In the genomic region with DNA sequence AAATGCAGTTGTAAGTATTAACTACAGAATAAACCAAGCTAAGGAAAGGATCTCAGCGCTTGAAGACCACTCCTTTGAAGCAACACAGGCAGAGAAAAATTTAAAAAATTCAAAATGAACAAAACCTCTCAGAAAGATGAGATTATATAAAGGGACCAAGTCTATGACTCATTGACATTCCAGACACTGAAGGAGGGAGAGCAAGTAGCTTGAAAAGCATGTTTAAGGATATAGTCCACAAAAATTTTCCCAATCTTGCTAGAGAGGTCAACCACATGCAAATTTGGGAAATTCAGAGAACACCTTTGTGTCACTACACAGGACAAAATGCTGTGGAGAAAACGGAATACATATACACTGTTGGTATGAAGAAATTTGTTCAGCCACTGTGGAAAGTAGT, we compare ENCODE assay signal across 13 cellular contexts.
"Had no signal": no experiment of that assay in that cellular context is flagged by ENCODE, and none has a peak within 500 bp of the region (broad histone marks: within the 10 kb centered on the region; RNA-seq: fewer than 3 reads in every experiment).

No MANE protein-coding gene starts in this region.

- DNase-seq: activated CD4-positive, alpha-beta T cell treated with anti-CD3 and anti-CD28 coated beads for 4 hours; activated CD8-positive, alpha-beta T cell treated with anti-CD3 and anti-CD28 coated beads, Interleukin-2, amount 10 ng/mL, durations not matched to agents 7 days and 5 days; activated naive CD4-positive, alpha-beta T cell treated with anti-CD3 and anti-CD28 coated beads for 36 hours; effector memory CD8-positive, alpha-beta T cell; nephron progenitor cell; psoas muscle; sigmoid colon; stimulated activated CD4-positive, alpha-beta T cell treated with anti-CD3 and anti-CD28 coated beads, Interleukin-2, amount 100 ng/mL, for 48 hours; stimulated activated CD8-positive, alpha-beta memory T cell treated with anti-CD3 and anti-CD28 coated beads, Interleukin-4, amount 100 ng/mL, for 48 hours; stimulated activated naive CD8-positive, alpha-beta T cell treated with anti-CD3 and anti-CD28 coated beads, Interleukin-15, Interleukin-2, amounts not matched to agents 100 U/mL and 50 U/mL, for 24 hours; T-helper 9 cell; WERI-Rb-1 had no signal

- H3K4me3 ChIP-seq: psoas muscle, sigmoid colon, suprapubic skin had no signal
